13 cellular contexts compared by ENCODE assay signal in genomic region chr11:65170058-65170534, GRCh38. TPM values are rescaled to one million over a fixed set of nuclear protein-coding genes. Genes with fewer than 3 reads are reported as not detected.
DNase-seq lines count a peak whose midpoint lies in the region; ATAC-seq and TF ChIP-seq lines count a peak whose summit lies in the region.
"Had no signal": no experiment of that assay in that cellular context is flagged by ENCODE, and none has a peak within 500 bp of the region (broad histone marks: within the 10 kb centered on the region; RNA-seq: fewer than 3 reads in every experiment).

TSS of gene SPDYC (plus strand) at chr11:65170233. CDS start at chr11:65171358, 1,125 bp downstream.

- peak within 1 kb of the TSS; percentile 52 to 95 (median 87) for H3K27ac Mint-ChIP-seq in CD4-positive, CD25-positive, alpha-beta regulatory T cell
- peak within 1 kb of the TSS; percentile 80 for H3K27ac Mint-ChIP-seq in activated naive CD4-positive, alpha-beta T cell treated with anti-CD3 and anti-CD28 coated beads, Interleukin-2, amount 50 U/mL, for 72 hours
- peak within 1 kb of the TSS; percentile 14 for H3K27ac Mint-ChIP-seq in mesothelial cell of epicardium

- H3K9me3 ChIP-seq in CD4-positive, CD25-positive, alpha-beta regulatory T cell (ENCODE audit: control insufficient read depth in 2 of 2, low read length in 2 of 2): no peaks in the 10 kb centered on the region

- no peak within 1 kb of the TSS for H3K27ac ChIP-seq in CD4-positive, CD25-positive, alpha-beta regulatory T cell (ENCODE audit: insufficient read depth, low read length, poor library complexity, severe bottlenecking)
- peak within 1 kb of the TSS; percentile 56 for H3K27ac ChIP-seq in HL-60 (replicated peaks)
- H3K27ac ChIP-seq: WERI-Rb-1 had no signal

- H3K36me3 ChIP-seq in CD4-positive, CD25-positive, alpha-beta regulatory T cell (ENCODE audit: control insufficient read depth, insufficient read depth, low read length): no peaks in the 10 kb centered on the region
- H3K36me3 ChIP-seq: WERI-Rb-1 had no signal

- H3K27me3 Mint-ChIP-seq in CD4-positive, CD25-positive, alpha-beta regulatory T cell: no peaks in the 10 kb centered on the region
- H3K27me3 Mint-ChIP-seq in mesothelial cell of epicardium (ENCODE audit: low read depth): no peaks in the 10 kb centered on the region

- H3K36me3 Mint-ChIP-seq in CD4-positive, CD25-positive, alpha-beta regulatory T cell: no peaks in the 10 kb centered on the region
- H3K36me3 Mint-ChIP-seq in activated naive CD4-positive, alpha-beta T cell treated with anti-CD3 and anti-CD28 coated beads, Interleukin-2, amount 50 U/mL, for 72 hours: no peaks in the 10 kb centered on the region
- no peaks in the 10 kb centered on the region for H3K36me3 Mint-ChIP-seq in mesothelial cell of epicardium

- no peaks in the 10 kb centered on the region for H3K27me3 ChIP-seq in CD4-positive, CD25-positive, alpha-beta regulatory T cell (ENCODE audit: control insufficient read depth, insufficient read depth, low read length)
- H3K27me3 ChIP-seq in HL-60 (ENCODE audit: insufficient read depth, poor library complexity, severe bottlenecking): no peaks in the 10 kb centered on the region

- ATAC-seq in CD4-positive, CD25-positive, alpha-beta regulatory T cell (ENCODE audit: low read depth in 2 of 2): no peak
- no peak for ATAC-seq in activated naive CD4-positive, alpha-beta T cell treated with anti-CD3 and anti-CD28 coated beads, Interleukin-2, amount 50 U/mL, for 72 hours
- no peak for ATAC-seq in HG03135 (IDR thresholded peaks at IDR 0.05; ENCODE audit: unreplicated experiment)
- ATAC-seq: left lobe of liver had no signal

- H3K4me1 Mint-ChIP-seq in CD4-positive, CD25-positive, alpha-beta regulatory T cell: peaks cover 0 to 10% (median 5%) of the 10 kb centered on the region in 4 donors
- peaks cover 5% of the 10 kb centered on the region for H3K4me1 Mint-ChIP-seq in mesothelial cell of epicardium

- H3K4me3 Mint-ChIP-seq in CD4-positive, CD25-positive, alpha-beta regulatory T cell: no peak within 1 kb of the TSS
- no peak within 1 kb of the TSS for H3K4me3 Mint-ChIP-seq in mesothelial cell of epicardium

- no peak within 1 kb of the TSS for H3K4me3 ChIP-seq in CD4-positive, CD25-positive, alpha-beta regulatory T cell (ENCODE audit: low read depth, low read length)
- H3K4me3 ChIP-seq in HL-60 (replicated peaks; ENCODE audit: insufficient read depth, low read length): no peak within 1 kb of the TSS

- peaks cover 0 to 2% (median 0%) of the 10 kb centered on the region in 7 donors for H3K9me3 Mint-ChIP-seq in CD4-positive, CD25-positive, alpha-beta regulatory T cell
- no peaks in the 10 kb centered on the region for H3K9me3 Mint-ChIP-seq in activated naive CD4-positive, alpha-beta T cell treated with anti-CD3 and anti-CD28 coated beads, Interleukin-2, amount 50 U/mL, for 72 hours
- H3K9me3 Mint-ChIP-seq in mesothelial cell of epicardium: no peaks in the 10 kb centered on the region

- no peak for DNase-seq in CD4-positive, CD25-positive, alpha-beta regulatory T cell
- DNase-seq in HL-60 (ENCODE audit: low read depth in 1 of 2, low spot score in 1 of 2): no peak
- no peak for DNase-seq in activated naive CD4-positive, alpha-beta T cell treated with anti-CD3 and anti-CD28 coated beads, Interleukin-2, amount 50 U/mL, for 72 hours (ENCODE audit: low spot score in 2 of 2)
- no peak for DNase-seq in mesothelial cell of epicardium (ENCODE audit: low spot score in 2 of 2, unreplicated experiment in 2 of 2)
- no peak for DNase-seq in NCI-H524 treated with DMSO at 0.1 percent for 48 hours (lab: John Stamatoyannopoulos, UW)
- no peak for DNase-seq in NCI-H1930 (lab: John Stamatoyannopoulos, UW)
- DNase-seq in T-helper 9 cell: no peak
- DNase-seq: aorta; stimulated activated CD8-positive, alpha-beta memory T cell treated with anti-CD3 and anti-CD28 coated beads, Interleukin-4, amount 100 ng/mL, for 48 hours; WERI-Rb-1 had no signal

- no peak for TF ChIP-seq CTCF in HL-60 (IDR thresholded peaks at IDR 0.05; ENCODE audit: insufficient read depth, low read length)
- no peak for TF ChIP-seq CTCF in mesothelial cell of epicardium (IDR thresholded peaks at IDR 0.05; ENCODE audit: unreplicated experiment)

- peaks cover 6% of the 10 kb centered on the region for H3K4me1 ChIP-seq in CD4-positive, CD25-positive, alpha-beta regulatory T cell (ENCODE audit: control insufficient read depth, insufficient read depth, low read length, poor library complexity, severe bottlenecking)

RNA-seq across cellular contexts. Expression of gene SPDYC, which starts in this region (rescaled TPM):
- total RNA-seq in CD4-positive, CD25-positive, alpha-beta regulatory T cell: not detected
- not detected for polyA plus RNA-seq in CD4-positive, CD25-positive, alpha-beta regulatory T cell
- total RNA-seq in activated naive CD4-positive, alpha-beta T cell treated with anti-CD3 and anti-CD28 coated beads, Interleukin-2, amount 50 U/mL, for 72 hours: not detected
- total RNA-seq in mesothelial cell of epicardium: not detected in 3 replicates
- total RNA-seq: aorta, LHCN-M2 had no signal
- polyA plus RNA-seq: aorta had no signal

Comparison
In these comparisons a context has a peak if more than half of its experiments do, and no peak if none do; other contexts are left out.
1. H3K27ac Mint-ChIP-seq: peak in every context shown above with its lines; median percentile 87 in CD4-positive, CD25-positive, alpha-beta regulatory T cell; 80 in activated naive CD4-positive, alpha-beta T cell treated with anti-CD3 and anti-CD28 coated beads, Interleukin-2, amount 50 U/mL, for 72 hours; 14 in mesothelial cell of epicardium.